27 cellular contexts compared by ENCODE assay signal in genomic region chr2:23813438-23813837, GRCh38.
"Had no signal": no experiment of that assay in that cellular context is flagged by ENCODE, and none has a peak within 500 bp of the region (broad histone marks: within the 10 kb centered on the region; RNA-seq: fewer than 3 reads in every experiment).

No MANE protein-coding gene starts in this region.

- H3K4me3 ChIP-seq: left lung, lower lobe of right lung, ovary, right atrium auricular region, skin epidermis, stomach, testis, thyroid gland, transverse colon, upper lobe of right lung had no signal

- H3K4me1 ChIP-seq: left lung, lower lobe of right lung, right atrium auricular region, stomach, testis, thyroid gland, transverse colon, upper lobe of right lung had no signal

- H3K36me3 ChIP-seq: ovary had no signal

- ATAC-seq: left colon; left lung; lower lobe of right lung; natural killer cell; sciatic nerve; stimulated activated naive B cell treated with anti-CD40 and anti-IgM and Interleukin-4, amounts not matched to agents 10 μg/mL and 1 μg/mL and 100 μg/mL, for 72 hours; stimulated activated naive CD8-positive, alpha-beta T cell treated with anti-CD3 and anti-CD28 coated beads, Interleukin-15, Interleukin-2, amounts not matched to agents 100 U/mL and 50 U/mL, for 24 hours; upper lobe of right lung had no signal

- H3K9me3 Mint-ChIP-seq: mesothelial cell of epicardium; naive B cell; natural killer cell; nephron progenitor cell; stimulated activated naive B cell treated with anti-CD40 and anti-IgM and Interleukin-4, amounts not matched to agents 10 μg/mL and 1 μg/mL and 100 μg/mL, for 72 hours had no signal

- H3K27ac ChIP-seq: left lung, lower lobe of right lung, ovary, right atrium auricular region, skin epidermis, stomach, testis, thyroid gland, transverse colon, upper lobe of right lung had no signal

- H3K27me3 Mint-ChIP-seq: naive B cell; progenitor cell of endocrine pancreas; stimulated activated naive B cell treated with anti-CD40 and anti-IgM and Interleukin-4, amounts not matched to agents 10 μg/mL and 1 μg/mL and 100 μg/mL, for 72 hours had no signal

- H3K27ac Mint-ChIP-seq: mesothelial cell of epicardium; naive B cell; natural killer cell; nephron progenitor cell; progenitor cell of endocrine pancreas; stimulated activated naive B cell treated with anti-CD40 and anti-IgM and Interleukin-4, amounts not matched to agents 10 μg/mL and 1 μg/mL and 100 μg/mL, for 72 hours had no signal

- H3K9me3 ChIP-seq: lower lobe of right lung, ovary, right atrium auricular region, stomach, testis, thyroid gland, transverse colon, upper lobe of right lung had no signal

- H3K27me3 ChIP-seq: left lung, ovary, right atrium auricular region, stomach, testis, thyroid gland, transverse colon, upper lobe of right lung had no signal

- H3K4me3 Mint-ChIP-seq: mesothelial cell of epicardium; naive B cell; natural killer cell; nephron progenitor cell; stimulated activated naive B cell treated with anti-CD40 and anti-IgM and Interleukin-4, amounts not matched to agents 10 μg/mL and 1 μg/mL and 100 μg/mL, for 72 hours had no signal

- DNase-seq: hippocampal formation; kidney glomerular epithelial cell; left colon; left lung; lower lobe of right lung; mammary epithelial cell; mesenchymal stem cell; naive B cell; natural killer cell; nephron progenitor cell; ovary; stimulated activated CD4-positive, alpha-beta T cell treated with anti-CD3 and anti-CD28 coated beads, Interleukin-12 subunit alpha, Interleukin-12 subunit beta, amount 100 ng/mL, for 4 hours; stimulated activated CD4-positive, alpha-beta T cell treated with anti-CD3 and anti-CD28 coated beads, Interleukin-15, amount 100 ng/mL, for 24 hours; stimulated activated CD4-positive, alpha-beta T cell treated with anti-CD3 and anti-CD28 coated beads, Interleukin-2, amount 100 ng/mL, for 24 hours; stimulated activated CD4-positive, alpha-beta T cell treated with anti-CD3 and anti-CD28 coated beads, Interleukin-4, amount 100 ng/mL, for 1 hour; stimulated activated naive B cell treated with anti-CD40 and anti-IgM and Interleukin-4, amounts not matched to agents 10 μg/mL and 1 μg/mL and 100 μg/mL, for 72 hours; stimulated activated naive CD8-positive, alpha-beta T cell treated with anti-CD3 and anti-CD28 coated beads, Interleukin-15, Interleukin-2, amounts not matched to agents 100 U/mL and 50 U/mL, for 24 hours; stomach; testis; thyroid gland; transverse colon; upper lobe of right lung had no signal

- H3K4me1 Mint-ChIP-seq: mesothelial cell of epicardium; nephron progenitor cell; stimulated activated naive B cell treated with anti-CD40 and anti-IgM and Interleukin-4, amounts not matched to agents 10 μg/mL and 1 μg/mL and 100 μg/mL, for 72 hours had no signal
